ENCODE assay signal across 6 cellular contexts in genomic region chr9:21334603-21334968, GRCh38. TPM values are rescaled to one million over a fixed set of nuclear protein-coding genes. Genes with fewer than 3 reads are reported as not detected.
DNase-seq lines count a peak whose midpoint lies in the region; ATAC-seq and TF ChIP-seq lines count a peak whose summit lies in the region.

No MANE protein-coding gene starts in this region.

- peak; percentile 6 for ATAC-seq in GM18505 (IDR thresholded peaks at IDR 0.05; ENCODE audit: unreplicated experiment)
- ATAC-seq in HG03342 (IDR thresholded peaks at IDR 0.05; ENCODE audit: unreplicated experiment), result peak; percentile 14

- peak overlapping the region; percentile 86 to 92 for H3K27ac ChIP-seq in ovary

- no peak for TF ChIP-seq CTCF in chondrocyte (IDR thresholded peaks at IDR 0.05)
- TF ChIP-seq CTCF in ovary (IDR thresholded peaks at IDR 0.05), result no peak

- peak overlapping the region; percentile 83 for H3K4me3 Mint-ChIP-seq in chondrocyte (ENCODE audit: unreplicated experiment)

- H3K9me3 ChIP-seq in ovary, result no peaks in the 10 kb centered on the region

- WGBS in ovary, 3 donors, result 1 to 2% (median 1%) methylated on average over 10 of the region's 10 CpGs

- H3K36me3 Mint-ChIP-seq in chondrocyte (ENCODE audit: low read depth), result peaks cover 9% of the 10 kb centered on the region

- no peak for TF ChIP-seq EP300 in ovary (IDR thresholded peaks at IDR 0.05)

- H3K27ac Mint-ChIP-seq in chondrocyte (ENCODE audit: unreplicated experiment), result peak overlapping the region; percentile 88

- H3K9me3 Mint-ChIP-seq in chondrocyte (ENCODE audit: low read depth), result no peaks in the 10 kb centered on the region

- intact Hi-C loops in ovary (cut with DNase I), result no loop called here

- no peak for DNase-seq in chondrocyte (ENCODE audit: low spot score)
- peak in 1 of 5 donors; percentile 13 for DNase-seq in ovary
- DNase-seq in NK-92 (lab: John Stamatoyannopoulos, UW; ENCODE audit: unreplicated experiment), result no peak
- DNase-seq in NCI-H2107 (lab: John Stamatoyannopoulos, UW), result no peak

- no peaks in the 10 kb centered on the region for H3K27me3 ChIP-seq in ovary

- H3K4me3 ChIP-seq in ovary, result peak overlapping the region; percentile 81

- no peaks in the 10 kb centered on the region for H3K36me3 ChIP-seq in ovary

- H3K4me1 Mint-ChIP-seq in chondrocyte (ENCODE audit: low read depth), result peaks cover 54% of the 10 kb centered on the region

- H3K4me1 ChIP-seq in ovary (ENCODE audit: insufficient read depth), result peaks cover 9% of the 10 kb centered on the region

- peaks cover 12% of the 10 kb centered on the region for H3K27me3 Mint-ChIP-seq in chondrocyte (ENCODE audit: low read depth)

- no peak for TF ChIP-seq POLR2A in GM18505 (IDR thresholded peaks at IDR 0.05; ENCODE audit: borderline replicate concordance, extremely low read depth, insufficient read depth, insufficient read length)
- TF ChIP-seq POLR2A in ovary (IDR thresholded peaks at IDR 0.05), result no peak

RNA-seq across cellular contexts. Expression of gene KLHL9, which starts 0.6 kb away (rescaled TPM):
- total RNA-seq in chondrocyte (27.6 to 32.6 TPM (median 28.9 TPM) in 3 replicates), ovary (10 to 100 TPM; 22.3 to 35.9 (median 29.6) TPM)
- polyA plus RNA-seq in ovary, result 10 to 100 TPM; 14.3 to 22.6 TPM

RNA-seq across cellular contexts. Expression of gene IFNA6, which starts 16.1 kb away (rescaled TPM):
- total RNA-seq in chondrocyte, result not detected in 3 replicates
- not detected for total RNA-seq in ovary
- under 1 TPM in 1 of 2 donors, not detected in 1; 0.12 TPM for polyA plus RNA-seq in ovary

RNA-seq across cellular contexts. Expression of gene IFNA5, which starts 29.5 kb away (rescaled TPM):
- total RNA-seq in chondrocyte (not detected in 3 replicates), ovary (under 1 TPM in 1 of 7 donors, not detected in 6; 0.42 TPM)
- not detected for polyA plus RNA-seq in ovary

RNA-seq across cellular contexts. Expression of gene IFNA13, which starts 33.3 kb away (rescaled TPM):
- total RNA-seq in chondrocyte (not detected in 3 replicates), ovary (not detected)
- under 1 TPM in 1 of 2 donors, not detected in 1; 0.12 TPM for polyA plus RNA-seq in ovary

RNA-seq across cellular contexts. Expression of gene IFNA2, which starts 50.6 kb away (rescaled TPM):
- total RNA-seq in chondrocyte (not detected in 3 replicates), ovary (not detected)
- not detected for polyA plus RNA-seq in ovary
